ENCODE assay signal across 14 cellular contexts in the genomic region with DNA sequence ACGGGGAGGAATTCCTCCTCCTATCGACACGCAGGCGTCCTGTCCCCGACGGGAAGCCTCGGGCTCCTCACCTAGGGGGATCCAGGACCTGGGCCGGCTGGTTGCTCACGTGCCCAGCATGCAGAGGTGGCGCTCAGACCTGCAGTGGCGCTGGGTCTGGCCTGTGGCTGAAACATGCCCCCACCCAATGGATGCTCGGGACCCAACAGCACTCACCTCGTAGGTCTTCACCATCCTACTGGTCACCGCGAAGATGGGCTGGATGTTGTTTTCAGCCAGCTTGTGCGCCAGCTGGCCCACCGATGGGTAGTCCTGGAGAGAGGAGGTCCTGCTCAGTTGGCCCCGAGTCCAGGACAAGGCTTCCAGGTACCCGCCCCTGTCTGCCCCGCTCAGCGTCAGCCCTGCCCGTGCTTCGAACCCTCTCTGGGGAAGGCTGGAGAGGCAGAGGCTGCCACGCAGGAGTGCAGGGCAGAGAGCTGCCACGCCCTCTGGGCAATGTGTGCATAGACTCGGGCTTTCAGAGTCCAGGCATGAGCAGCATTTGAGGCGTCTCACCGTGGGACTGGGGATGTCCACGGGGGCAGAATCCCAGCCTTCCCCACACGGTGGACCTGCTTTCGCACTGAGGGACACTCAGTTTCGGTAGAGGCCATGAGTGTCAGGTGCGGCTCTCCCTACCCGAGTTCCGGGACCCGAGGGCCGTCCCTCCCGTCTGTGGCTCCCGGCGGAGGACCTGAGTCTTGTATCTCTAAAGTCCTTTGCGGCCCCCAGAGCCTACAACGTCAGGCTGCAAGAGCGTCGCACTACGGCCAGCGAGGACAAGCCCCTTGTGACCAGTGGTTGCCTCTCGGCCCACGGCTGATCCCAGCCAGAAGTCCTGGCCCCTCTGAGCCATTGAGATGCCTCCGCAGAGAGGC.
"Had no signal": no experiment of that assay in that cellular context is flagged by ENCODE, and none has a peak within 500 bp of the region (broad histone marks: within the 10 kb centered on the region; RNA-seq: fewer than 3 reads in every experiment).

No MANE protein-coding gene starts in this region.

- H3K9me3 Mint-ChIP-seq: endodermal cell, immature natural killer cell, nephron progenitor cell had no signal

- H3K27me3 ChIP-seq: testis had no signal

- H2AFZ ChIP-seq: parathyroid adenoma had no signal

- DNase-seq: activated CD4-positive, alpha-beta T cell treated with anti-CD3 and anti-CD28 coated beads, Interleukin-2, amount 50 U/mL, for 1 hour; amniotic stem cell; brain microvascular endothelial cell; cerebellar nuclear complex; endodermal cell; erythroblast; hypothalamus; immature natural killer cell; mesenchymal stem cell; nephron progenitor cell; stimulated activated naive CD8-positive, alpha-beta T cell treated with anti-CD3 and anti-CD28 coated beads, Interleukin-15, Interleukin-2, amounts not matched to agents 100 U/mL and 50 U/mL, for 24 hours; testis had no signal

- H3K4me1 ChIP-seq: parathyroid adenoma, testis had no signal

- H3K9me3 ChIP-seq: testis had no signal

- H3K27ac Mint-ChIP-seq: endodermal cell, nephron progenitor cell had no signal

- H3K4me3 Mint-ChIP-seq: endodermal cell, immature natural killer cell had no signal

- H3K4me1 Mint-ChIP-seq: endodermal cell had no signal

- H3K36me3 ChIP-seq: brain microvascular endothelial cell had no signal

- H3K27ac ChIP-seq: brain microvascular endothelial cell, parathyroid adenoma, testis had no signal

- H3K79me2 ChIP-seq: parathyroid adenoma had no signal

- H3K4me3 ChIP-seq: testis had no signal

- ATAC-seq: activated naive CD4-positive, alpha-beta T cell treated with anti-CD3 and anti-CD28 coated beads, Interleukin-2, amount 50 U/mL, for 72 hours; stimulated activated naive CD8-positive, alpha-beta T cell treated with anti-CD3 and anti-CD28 coated beads, Interleukin-15, Interleukin-2, amounts not matched to agents 100 U/mL and 50 U/mL, for 24 hours had no signal
